Comparison of ENCODE assay signal across 21 cellular contexts in genomic region chr10:20299037-20299557, GRCh38.
"Had no signal": no experiment of that assay in that cellular context is flagged by ENCODE, and none has a peak within 500 bp of the region (broad histone marks: within the 10 kb centered on the region; RNA-seq: fewer than 3 reads in every experiment).

No MANE protein-coding gene starts in this region.

- ATAC-seq: activated CD4-positive, CD25-positive, alpha-beta regulatory T cell treated with anti-CD3 and anti-CD28 coated beads, Interleukin-2, amount 50 U/mL, for 24 hours; activated CD8-positive, alpha-beta T cell treated with anti-CD3 and anti-CD28 coated beads, Interleukin-2, amount 10 ng/mL, durations not matched to agents 7 days and 5 days; gastrocnemius medialis; natural killer cell had no signal

- H3K27me3 ChIP-seq: cardiac muscle cell, dorsolateral prefrontal cortex, gastrocnemius medialis, neutrophil, transverse colon, vagina had no signal

- H3K9me3 ChIP-seq: gastrocnemius medialis, neutrophil, transverse colon, vagina had no signal

- H3K27ac ChIP-seq: cardiac muscle cell, dorsolateral prefrontal cortex, epithelial cell of prostate, gastrocnemius medialis, left ventricle myocardium inferior, neutrophil, transverse colon, vagina had no signal

- H3K4me3 Mint-ChIP-seq: activated CD4-positive, alpha-beta T cell treated with anti-CD3 and anti-CD28 coated beads, Interleukin-2, amount 10 ng/mL, durations not matched to agents 7 days and 5 days; activated CD8-positive, alpha-beta T cell treated with anti-CD3 and anti-CD28 coated beads, Interleukin-2, amount 10 ng/mL, durations not matched to agents 7 days and 5 days; activated naive CD4-positive, alpha-beta T cell treated with anti-CD3 and anti-CD28 coated beads for 36 hours; activated T-cell treated with anti-CD3 and anti-CD28 coated beads, Interleukin-2, amount 50 U/mL, for 24 hours; natural killer cell had no signal

- H3K4me3 ChIP-seq: cardiac muscle cell, dorsolateral prefrontal cortex, gastrocnemius medialis, left ventricle myocardium inferior, transverse colon, vagina had no signal

- H3K4me1 Mint-ChIP-seq: activated CD4-positive, alpha-beta T cell treated with anti-CD3 and anti-CD28 coated beads, Interleukin-2, amount 10 ng/mL, durations not matched to agents 7 days and 5 days had no signal

- H3K36me3 ChIP-seq: cardiac muscle cell, gastrocnemius medialis, left ventricle myocardium inferior, neutrophil, transverse colon, vagina had no signal

- DNase-seq: activated CD4-positive, alpha-beta T cell treated with anti-CD3 and anti-CD28 coated beads, Interleukin-2, amount 10 ng/mL, durations not matched to agents 7 days and 5 days; activated CD8-positive, alpha-beta T cell treated with anti-CD3 and anti-CD28 coated beads, Interleukin-2, amount 10 ng/mL, durations not matched to agents 7 days and 5 days; activated naive CD4-positive, alpha-beta T cell treated with anti-CD3 and anti-CD28 coated beads for 36 hours; activated T-cell treated with anti-CD3 and anti-CD28 coated beads, Interleukin-2, amount 50 U/mL, for 24 hours; anterior cingulate cortex; dorsolateral prefrontal cortex; gastrocnemius medialis; head of caudate nucleus; left ventricle myocardium inferior; natural killer cell; retina; stimulated activated CD4-positive, alpha-beta T cell treated with anti-CD3 and anti-CD28 coated beads, Interleukin-2, amount 100 ng/mL, for 24 hours; stimulated activated naive CD4-positive, alpha-beta T cell treated with Interleukin-2 at 50 U/mL for 16 hours; substantia nigra; T1000; transverse colon had no signal

- H3K4me1 ChIP-seq: gastrocnemius medialis, left ventricle myocardium inferior, transverse colon, vagina had no signal

- H3K27me3 Mint-ChIP-seq: activated CD4-positive, alpha-beta T cell treated with anti-CD3 and anti-CD28 coated beads, Interleukin-2, amount 10 ng/mL, durations not matched to agents 7 days and 5 days; activated T-cell treated with anti-CD3 and anti-CD28 coated beads, Interleukin-2, amount 50 U/mL, for 24 hours had no signal

- H3K36me3 Mint-ChIP-seq: natural killer cell had no signal

- H3K27ac Mint-ChIP-seq: activated CD4-positive, alpha-beta T cell treated with anti-CD3 and anti-CD28 coated beads, Interleukin-2, amount 10 ng/mL, durations not matched to agents 7 days and 5 days; activated CD8-positive, alpha-beta T cell treated with anti-CD3 and anti-CD28 coated beads, Interleukin-2, amount 10 ng/mL, durations not matched to agents 7 days and 5 days; activated naive CD4-positive, alpha-beta T cell treated with anti-CD3 and anti-CD28 coated beads for 36 hours; activated T-cell treated with anti-CD3 and anti-CD28 coated beads, Interleukin-2, amount 50 U/mL, for 24 hours; natural killer cell had no signal
